ENCODE assay signal across 8 cellular contexts in the genomic region with DNA sequence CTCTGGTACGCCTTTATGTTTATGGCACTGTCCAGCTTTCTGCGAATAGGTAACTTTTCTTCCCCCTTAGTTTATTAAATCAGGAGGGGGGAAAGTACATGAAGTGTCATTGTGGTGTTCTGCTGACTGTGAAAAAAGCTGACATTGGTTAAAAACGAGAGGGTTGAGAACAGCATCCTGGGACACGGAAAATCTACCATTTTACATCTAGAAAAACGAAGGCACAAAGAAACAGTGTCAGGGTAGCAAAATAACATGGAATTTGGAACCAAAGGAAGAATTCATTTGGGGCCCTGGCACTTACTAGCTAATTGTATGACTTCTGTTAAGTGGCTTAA. TPM values are rescaled to one million over a fixed set of nuclear protein-coding genes. Genes with fewer than 3 reads are reported as not detected.
DNase-seq lines count a peak whose midpoint lies in the region; ATAC-seq and TF ChIP-seq lines count a peak whose summit lies in the region.

No MANE protein-coding gene starts in this region.

- H3K27me3 ChIP-seq in CD4-positive, CD25-positive, alpha-beta regulatory T cell (ENCODE audit: control insufficient read depth, insufficient read depth, low read length), result no peaks in the 10 kb centered on the region
- no peaks in the 10 kb centered on the region for H3K27me3 ChIP-seq in effector memory CD4-positive, alpha-beta T cell (replicated peaks; ENCODE audit: control insufficient read depth, insufficient read depth, low read length, poor library complexity, severe bottlenecking)
- H3K27me3 ChIP-seq in neutrophil, result peaks cover 23% of the 10 kb centered on the region

- H3K4me1 ChIP-seq in CD4-positive, CD25-positive, alpha-beta regulatory T cell (ENCODE audit: control insufficient read depth, insufficient read depth, low read length, poor library complexity, severe bottlenecking), result no peaks in the 10 kb centered on the region
- H3K4me1 ChIP-seq in effector memory CD4-positive, alpha-beta T cell (ENCODE audit: control insufficient read depth, insufficient read depth, low read length, poor library complexity, severe bottlenecking), result no peaks in the 10 kb centered on the region
- H3K4me1 ChIP-seq in neutrophil (ENCODE audit: control insufficient read depth in 1 of 2, insufficient read depth in 1 of 2, low read depth in 1 of 2, low read length in 1 of 2), result peaks cover 0 to 5% of the 10 kb centered on the region in 2 experiments

- H3K36me3 Mint-ChIP-seq in CD4-positive, CD25-positive, alpha-beta regulatory T cell, result no peaks in the 10 kb centered on the region

- H3K9me3 Mint-ChIP-seq in CD4-positive, CD25-positive, alpha-beta regulatory T cell, result no peaks in the 10 kb centered on the region

- H3K27ac Mint-ChIP-seq in CD4-positive, CD25-positive, alpha-beta regulatory T cell, result no peak overlapping the region

- H3K27me3 Mint-ChIP-seq in CD4-positive, CD25-positive, alpha-beta regulatory T cell, result no peaks in the 10 kb centered on the region

- H3K4me3 ChIP-seq in CD4-positive, CD25-positive, alpha-beta regulatory T cell (ENCODE audit: low read depth, low read length), result peak overlapping the region; percentile 84
- H3K4me3 ChIP-seq in LNCaP clone FGC (ENCODE audit: low read depth, low read length) (peak overlapping the region; percentile 38), neutrophil (ENCODE audit: low read depth in 1 of 2, low read length in 1 of 2) (peak overlapping the region; percentile 64)
- peak overlapping the region; percentile 75 for H3K4me3 ChIP-seq in effector memory CD4-positive, alpha-beta T cell (ENCODE audit: insufficient read depth, low read depth, low read length, poor library complexity, severe bottlenecking)

- peak overlapping the region; percentile 84 to 96 (median 89) for H3K4me3 Mint-ChIP-seq in CD4-positive, CD25-positive, alpha-beta regulatory T cell

- ATAC-seq in CD4-positive, CD25-positive, alpha-beta regulatory T cell (ENCODE audit: low read depth in 2 of 2), result no peak

- H3K36me3 ChIP-seq in CD4-positive, CD25-positive, alpha-beta regulatory T cell (ENCODE audit: control insufficient read depth, insufficient read depth, low read length), result no peaks in the 10 kb centered on the region
- H3K36me3 ChIP-seq in effector memory CD4-positive, alpha-beta T cell (ENCODE audit: control insufficient read depth, insufficient read depth, low read length), result no peaks in the 10 kb centered on the region
- H3K36me3 ChIP-seq in neutrophil, result no peaks in the 10 kb centered on the region

- peak overlapping the region; percentile 23 for H3K27ac ChIP-seq in CD4-positive, CD25-positive, alpha-beta regulatory T cell (ENCODE audit: insufficient read depth, low read length, poor library complexity, severe bottlenecking)
- peak overlapping the region; percentile 8 for H3K27ac ChIP-seq in effector memory CD4-positive, alpha-beta T cell (ENCODE audit: insufficient read depth, low read length, poor library complexity, severe bottlenecking)
- H3K27ac ChIP-seq in neutrophil, result no peak overlapping the region

- no peaks in the 10 kb centered on the region for H3K9me3 ChIP-seq in CD4-positive, CD25-positive, alpha-beta regulatory T cell (ENCODE audit: control insufficient read depth in 2 of 2, low read length in 2 of 2)
- H3K9me3 ChIP-seq in effector memory CD4-positive, alpha-beta T cell (ENCODE audit: control insufficient read depth, low read length), result no peaks in the 10 kb centered on the region
- no peaks in the 10 kb centered on the region for H3K9me3 ChIP-seq in neutrophil

- no peak for TF ChIP-seq CTCF in LNCaP clone FGC (IDR thresholded peaks at IDR 0.05; ENCODE audit: control insufficient read depth, extremely low read depth, insufficient read depth)
- no peak for TF ChIP-seq CTCF in neutrophil (IDR thresholded peaks at IDR 0.05)

- peak in 1 of 3 donors; percentile 1 for DNase-seq in CD4-positive, CD25-positive, alpha-beta regulatory T cell
- no peak for DNase-seq in LNCaP clone FGC (ENCODE audit: low read depth)
- no peak for DNase-seq in effector memory CD4-positive, alpha-beta T cell
- no peak for DNase-seq in medulla oblongata (ENCODE audit: extremely low spot score)
- no peak for DNase-seq in activated CD4-positive, alpha-beta T cell treated with anti-CD3 and anti-CD28 coated beads for 48 hours
- no peak for DNase-seq in OCI-M1 (lab: John Stamatoyannopoulos, UW)
- DNase-seq in SW480 (ENCODE audit: low spot score), result no peak

- H3K4me1 Mint-ChIP-seq in CD4-positive, CD25-positive, alpha-beta regulatory T cell, result peaks cover 5 to 14% (median 5%) of the 10 kb centered on the region in 4 donors

RNA-seq across cellular contexts. Expression of gene AMOT, which starts 1.2 kb away (rescaled TPM):
- total RNA-seq in CD4-positive, CD25-positive, alpha-beta regulatory T cell, result 2.3 TPM
- 1 to 10 TPM; 1.2 to 1.5 (median 1.5) TPM for polyA plus RNA-seq in CD4-positive, CD25-positive, alpha-beta regulatory T cell
